1 cellular context compared by ENCODE assay signal in the genomic region with DNA sequence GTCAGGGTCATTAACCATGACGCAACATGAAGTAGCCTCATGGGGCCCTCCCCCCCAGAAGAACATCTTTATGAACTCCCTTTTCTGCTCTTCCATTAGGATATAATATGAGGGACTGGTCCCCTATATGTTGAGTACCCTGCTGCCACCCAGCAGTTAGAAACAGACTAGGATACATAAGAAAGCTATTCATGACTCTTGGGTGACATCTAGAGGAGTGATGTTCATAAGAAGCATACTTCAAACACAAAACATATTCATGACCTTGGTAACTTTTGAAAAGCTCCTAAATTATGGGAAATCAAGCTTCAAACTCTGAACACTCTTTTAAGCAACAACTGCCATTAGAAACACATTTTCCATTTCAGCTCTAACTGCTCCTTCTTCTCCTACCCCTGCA.
A peak's percentile ranks its signal among the peaks of the same experiment; 100 is the strongest.
TF ChIP-seq lines count a peak whose summit lies in the region.

No MANE protein-coding gene starts in this region.

TF ChIP-seq in IMR-90, 13 proteins besides CTCF, POLR2A, EP300 and RAD21 (continued from another document):
- TF ChIP-seq SMC3 (IDR thresholded peaks at IDR 0.05; ENCODE audit: low read depth, low read length): peak; percentile 16; the same call in 1 of the 2 replicates
- TF ChIP-seq MXI1 (IDR thresholded peaks at IDR 0.05; ENCODE audit: borderline replicate concordance, low read depth, low read length): no peak
